ENCODE assay signal across 13 cellular contexts in the genomic region with DNA sequence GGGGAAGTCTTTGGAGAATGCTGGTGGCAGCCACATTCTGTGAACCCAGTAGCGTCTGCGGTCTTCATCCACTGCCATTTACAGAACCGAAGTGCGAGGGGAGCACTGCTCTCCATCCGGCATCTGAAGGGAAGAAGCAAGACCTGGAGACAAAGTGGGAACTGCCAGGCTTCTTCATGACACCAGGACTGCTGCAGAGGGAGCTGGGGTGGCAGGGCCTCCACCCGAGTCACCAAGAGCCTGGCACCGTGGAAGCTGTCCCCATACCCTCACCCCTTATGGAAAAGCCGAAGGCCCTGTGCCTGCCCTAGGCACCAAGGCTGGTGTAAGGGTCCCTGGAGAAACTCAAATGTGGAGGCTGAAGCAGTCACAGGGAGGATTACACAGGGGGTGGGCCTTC.
DNase-seq lines count a peak whose midpoint lies in the region; ATAC-seq and TF ChIP-seq lines count a peak whose summit lies in the region.
"Had no signal": no experiment of that assay in that cellular context is flagged by ENCODE, and none has a peak within 500 bp of the region (broad histone marks: within the 10 kb centered on the region; RNA-seq: fewer than 3 reads in every experiment).

No MANE protein-coding gene starts in this region.

- no peaks in the 10 kb centered on the region for H3K79me2 ChIP-seq in GM23338 (replicated peaks; ENCODE audit: insufficient read depth)

- H3K36me3 Mint-ChIP-seq in activated naive CD4-positive, alpha-beta T cell treated with anti-CD3 and anti-CD28 coated beads, Interleukin-2, amount 10 ng/mL, durations not matched to agents 7 days and 5 days: no peaks in the 10 kb centered on the region
- no peaks in the 10 kb centered on the region for H3K36me3 Mint-ChIP-seq in activated naive CD4-positive, alpha-beta T cell treated with anti-CD3 and anti-CD28 coated beads for 36 hours (ENCODE audit: low read depth)
- no peaks in the 10 kb centered on the region; the same call in 2 of the 3 replicates for H3K36me3 Mint-ChIP-seq in GM23338 (ENCODE audit: low read depth)
- H3K36me3 Mint-ChIP-seq in activated naive CD8-positive, alpha-beta T cell treated with anti-CD3 and anti-CD28 coated beads, Interleukin-2, amount 50 U/mL, for 24 hours (ENCODE audit: low read depth): no peaks in the 10 kb centered on the region
- H3K36me3 Mint-ChIP-seq: CD4-positive, CD25-positive, alpha-beta regulatory T cell had no signal

- H3K9me3 Mint-ChIP-seq in activated naive CD4-positive, alpha-beta T cell treated with anti-CD3 and anti-CD28 coated beads, Interleukin-2, amount 10 ng/mL, durations not matched to agents 7 days and 5 days: no peaks in the 10 kb centered on the region
- H3K9me3 Mint-ChIP-seq in activated naive CD4-positive, alpha-beta T cell treated with anti-CD3 and anti-CD28 coated beads for 36 hours: no peaks in the 10 kb centered on the region
- H3K9me3 Mint-ChIP-seq in GM23338: no peaks in the 10 kb centered on the region; the same call in 2 of the 3 replicates
- no peaks in the 10 kb centered on the region for H3K9me3 Mint-ChIP-seq in activated naive CD8-positive, alpha-beta T cell treated with anti-CD3 and anti-CD28 coated beads, Interleukin-2, amount 50 U/mL, for 24 hours
- H3K9me3 Mint-ChIP-seq in stimulated activated naive CD8-positive, alpha-beta T cell treated with anti-CD3 and anti-CD28 coated beads, Interleukin-15, amount 100 ng/mL, for 72 hours: no peaks in the 10 kb centered on the region
- H3K9me3 Mint-ChIP-seq: CD4-positive, CD25-positive, alpha-beta regulatory T cell had no signal

- H3K4me3 Mint-ChIP-seq in activated naive CD4-positive, alpha-beta T cell treated with anti-CD3 and anti-CD28 coated beads, Interleukin-2, amount 10 ng/mL, durations not matched to agents 7 days and 5 days: no peak overlapping the region
- H3K4me3 Mint-ChIP-seq in activated naive CD4-positive, alpha-beta T cell treated with anti-CD3 and anti-CD28 coated beads for 36 hours: no peak overlapping the region
- H3K4me3 Mint-ChIP-seq in GM23338: no peak overlapping the region
- H3K4me3 Mint-ChIP-seq in activated naive CD8-positive, alpha-beta T cell treated with anti-CD3 and anti-CD28 coated beads, Interleukin-2, amount 50 U/mL, for 24 hours: peak overlapping the region; percentile 38
- H3K4me3 Mint-ChIP-seq in stimulated activated naive CD8-positive, alpha-beta T cell treated with anti-CD3 and anti-CD28 coated beads, Interleukin-15, amount 100 ng/mL, for 72 hours: peak overlapping the region; percentile 64 to 66
- H3K4me3 Mint-ChIP-seq: CD4-positive, CD25-positive, alpha-beta regulatory T cell had no signal

- H3K27ac Mint-ChIP-seq in activated naive CD4-positive, alpha-beta T cell treated with anti-CD3 and anti-CD28 coated beads, Interleukin-2, amount 10 ng/mL, durations not matched to agents 7 days and 5 days: no peak overlapping the region
- no peak overlapping the region for H3K27ac Mint-ChIP-seq in activated naive CD4-positive, alpha-beta T cell treated with anti-CD3 and anti-CD28 coated beads for 36 hours
- H3K27ac Mint-ChIP-seq in GM23338: no peak overlapping the region
- H3K27ac Mint-ChIP-seq in activated naive CD8-positive, alpha-beta T cell treated with anti-CD3 and anti-CD28 coated beads, Interleukin-2, amount 50 U/mL, for 24 hours: no peak overlapping the region
- no peak overlapping the region for H3K27ac Mint-ChIP-seq in stimulated activated naive CD8-positive, alpha-beta T cell treated with anti-CD3 and anti-CD28 coated beads, Interleukin-15, amount 100 ng/mL, for 72 hours
- H3K27ac Mint-ChIP-seq: CD4-positive, CD25-positive, alpha-beta regulatory T cell had no signal

- peaks cover 98% of the 10 kb centered on the region for H3K27me3 Mint-ChIP-seq in activated naive CD4-positive, alpha-beta T cell treated with anti-CD3 and anti-CD28 coated beads, Interleukin-2, amount 10 ng/mL, durations not matched to agents 7 days and 5 days
- peaks cover 54% of the 10 kb centered on the region for H3K27me3 Mint-ChIP-seq in activated naive CD4-positive, alpha-beta T cell treated with anti-CD3 and anti-CD28 coated beads for 36 hours (ENCODE audit: low read depth)
- peaks cover 31% of the 10 kb centered on the region for H3K27me3 Mint-ChIP-seq in GM23338 (ENCODE audit: insufficient read depth, low read depth, poor library complexity)
- H3K27me3 Mint-ChIP-seq in activated naive CD8-positive, alpha-beta T cell treated with anti-CD3 and anti-CD28 coated beads, Interleukin-2, amount 50 U/mL, for 24 hours: peaks cover 76% of the 10 kb centered on the region
- H3K27me3 Mint-ChIP-seq in stimulated activated naive CD8-positive, alpha-beta T cell treated with anti-CD3 and anti-CD28 coated beads, Interleukin-15, amount 100 ng/mL, for 72 hours: peaks cover 95% of the 10 kb centered on the region

- peak overlapping the region; percentile 81; the same call in 1 of the 2 replicates for H3K4me2 ChIP-seq in GM23338

- no peaks in the 10 kb centered on the region for H4K20me1 ChIP-seq in GM23338 (replicated peaks; ENCODE audit: insufficient read depth)

- intact Hi-C loops in activated naive CD4-positive, alpha-beta T cell treated with anti-CD3 and anti-CD28 coated beads for 36 hours (cut with micrococcal nuclease): no loop called here

- peaks cover 31% of the 10 kb centered on the region for H3K27me3 ChIP-seq in GM23338 (ENCODE audit: insufficient read depth)

- H3K36me3 ChIP-seq in GM23338 (ENCODE audit: insufficient read depth): no peaks in the 10 kb centered on the region

- no peaks in the 10 kb centered on the region; the same call in 1 of the 2 replicates for H3K4me1 ChIP-seq in GM23338 (ENCODE audit: insufficient read depth)

- H3K4me3 ChIP-seq in GM23338: no peak overlapping the region

- no peaks in the 10 kb centered on the region for H3K9me2 ChIP-seq in GM23338 (ENCODE audit: insufficient read depth)

- TF ChIP-seq CTCF in GM23338 (conservative IDR thresholded peaks at IDR 0.05; ENCODE audit: low read depth in 2 of 2) (no peak), GM10266 (IDR thresholded peaks at IDR 0.05; ENCODE audit: control insufficient read depth, insufficient read depth, low read depth, missing control alignments) (no peak)

- DNase-seq in activated naive CD4-positive, alpha-beta T cell treated with anti-CD3 and anti-CD28 coated beads, Interleukin-2, amount 10 ng/mL, durations not matched to agents 7 days and 5 days: peak; percentile 5
- no peak for DNase-seq in activated naive CD4-positive, alpha-beta T cell treated with anti-CD3 and anti-CD28 coated beads for 36 hours
- DNase-seq in GM23338 (ENCODE audit: low spot score) (no peak), dedifferentiated amniotic fluid mesenchymal stem cell (ENCODE audit: extremely low spot score) (no peak), GM10266 (ENCODE audit: extremely low spot score) (no peak)
- no peak for DNase-seq in activated naive CD8-positive, alpha-beta T cell treated with anti-CD3 and anti-CD28 coated beads, Interleukin-2, amount 50 U/mL, for 24 hours
- DNase-seq in stimulated activated naive CD8-positive, alpha-beta T cell treated with anti-CD3 and anti-CD28 coated beads, Interleukin-15, amount 100 ng/mL, for 72 hours: no peak
- DNase-seq: CD4-positive, CD25-positive, alpha-beta regulatory T cell; DMS79; KBM-7; NCI-H1048; NCI-H226; NCI-H526 treated with DMSO at 0.1 percent for 48 hours had no signal

- H3K4me1 Mint-ChIP-seq in activated naive CD4-positive, alpha-beta T cell treated with anti-CD3 and anti-CD28 coated beads, Interleukin-2, amount 10 ng/mL, durations not matched to agents 7 days and 5 days: peaks cover 16% of the 10 kb centered on the region
- H3K4me1 Mint-ChIP-seq in activated naive CD4-positive, alpha-beta T cell treated with anti-CD3 and anti-CD28 coated beads for 36 hours (ENCODE audit: low read depth): peaks cover 9% of the 10 kb centered on the region
- H3K4me1 Mint-ChIP-seq in GM23338: peaks cover 22% of the 10 kb centered on the region
- H3K4me1 Mint-ChIP-seq in activated naive CD8-positive, alpha-beta T cell treated with anti-CD3 and anti-CD28 coated beads, Interleukin-2, amount 50 U/mL, for 24 hours: peaks cover 12% of the 10 kb centered on the region
- peaks cover 20% of the 10 kb centered on the region for H3K4me1 Mint-ChIP-seq in stimulated activated naive CD8-positive, alpha-beta T cell treated with anti-CD3 and anti-CD28 coated beads, Interleukin-15, amount 100 ng/mL, for 72 hours

- CTCF ChIA-PET in activated naive CD4-positive, alpha-beta T cell treated with anti-CD3 and anti-CD28 coated beads, Interleukin-2, amount 10 ng/mL, durations not matched to agents 7 days and 5 days (lab: Charles Lee): interaction anchor here (0.8 to 0.9 kb wide), 2 partner anchors 16 to 58 kb away, joined by 3 to 4 read pairs; no protein-coding TSS in a partner anchor
- CTCF ChIA-PET in activated naive CD4-positive, alpha-beta T cell treated with anti-CD3 and anti-CD28 coated beads for 36 hours (lab: Charles Lee): interaction anchor here (1.5 kb wide), 1 partner anchor 8 kb away, joined by 5 read pairs; no protein-coding TSS in a partner anchor

- H3F3A ChIP-seq in GM23338 (replicated peaks; ENCODE audit: low read depth): no peaks in the 10 kb centered on the region

- no peak overlapping the region for H2AFZ ChIP-seq in GM23338

- H3K27ac ChIP-seq in GM23338 (ENCODE audit: low read depth): no peak overlapping the region

- no peak for ATAC-seq in GM23338
- ATAC-seq in activated naive CD8-positive, alpha-beta T cell treated with anti-CD3 and anti-CD28 coated beads, Interleukin-2, amount 50 U/mL, for 24 hours: no peak
- ATAC-seq in stimulated activated naive CD8-positive, alpha-beta T cell treated with anti-CD3 and anti-CD28 coated beads, Interleukin-15, amount 100 ng/mL, for 72 hours: no peak

TF ChIP-seq in GM23338, 12 proteins besides CTCF, POLR2A, EP300 and RAD21 (continues in another document):
- no peak for TF ChIP-seq EZH2 (IDR thresholded peaks at IDR 0.05; ENCODE audit: low read depth, unreplicated experiment)
- TF ChIP-seq ZNF331 (CRISPR knock-in tag; IDR thresholded peaks at IDR 0.05; ENCODE audit: low read depth): no peak
- TF ChIP-seq POLR2AphosphoS5 (IDR thresholded peaks at IDR 0.05; ENCODE audit: low read depth): no peak
- TF ChIP-seq ZNF114 (CRISPR knock-in tag; IDR thresholded peaks at IDR 0.05): no peak
- TF ChIP-seq, protein P1, sequence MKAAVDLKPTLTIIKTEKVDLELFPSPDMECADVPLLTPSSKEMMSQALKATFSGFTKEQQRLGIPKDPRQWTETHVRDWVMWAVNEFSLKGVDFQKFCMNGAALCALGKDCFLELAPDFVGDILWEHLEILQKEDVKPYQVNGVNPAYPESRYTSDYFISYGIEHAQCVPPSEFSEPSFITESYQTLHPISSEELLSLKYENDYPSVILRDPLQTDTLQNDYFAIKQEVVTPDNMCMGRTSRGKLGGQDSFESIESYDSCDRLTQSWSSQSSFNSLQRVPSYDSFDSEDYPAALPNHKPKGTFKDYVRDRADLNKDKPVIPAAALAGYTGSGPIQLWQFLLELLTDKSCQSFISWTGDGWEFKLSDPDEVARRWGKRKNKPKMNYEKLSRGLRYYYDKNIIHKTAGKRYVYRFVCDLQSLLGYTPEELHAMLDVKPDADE (IDR thresholded peaks at IDR 0.05): no peak
- no peak for TF ChIP-seq JUNB (IDR thresholded peaks at IDR 0.05; ENCODE audit: unreplicated experiment)

Comparison
In these comparisons a context has a peak if more than half of its experiments do, and no peak if none do; other contexts are left out.
1. H3K4me3 Mint-ChIP-seq: peak in activated naive CD8-positive, alpha-beta T cell treated with anti-CD3 and anti-CD28 coated beads, Interleukin-2, amount 50 U/mL, for 24 hours (single experiment) and stimulated activated naive CD8-positive, alpha-beta T cell treated with anti-CD3 and anti-CD28 coated beads, Interleukin-15, amount 100 ng/mL, for 72 hours (2 of 2); none in activated naive CD4-positive, alpha-beta T cell treated with anti-CD3 and anti-CD28 coated beads, Interleukin-2, amount 10 ng/mL, durations not matched to agents 7 days and 5 days (single experiment), activated naive CD4-positive, alpha-beta T cell treated with anti-CD3 and anti-CD28 coated beads for 36 hours (single experiment) and GM23338 (single experiment).